Comparison of ENCODE assay signal across 15 cellular contexts in the genomic region with DNA sequence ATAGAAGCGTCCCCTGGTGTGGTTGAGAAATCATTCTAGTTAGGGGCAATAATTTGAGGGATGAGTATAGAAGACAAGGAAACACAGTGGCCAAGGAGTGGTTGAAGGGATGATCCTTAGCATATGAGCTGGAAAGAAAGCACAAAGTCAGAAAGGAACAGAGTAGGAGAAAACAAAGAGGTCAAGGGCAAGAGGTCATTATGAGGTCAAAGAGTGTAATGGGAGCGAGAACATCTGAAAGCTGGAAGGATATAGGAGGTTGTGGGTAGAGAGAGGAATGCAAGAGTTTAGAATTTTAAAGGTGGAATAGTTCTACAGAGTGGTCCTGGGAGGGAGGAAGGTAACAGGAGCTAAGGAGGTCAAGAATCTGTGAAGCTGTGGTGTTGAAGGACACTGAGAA.
"Had no signal": no experiment of that assay in that cellular context is flagged by ENCODE, and none has a peak within 500 bp of the region (broad histone marks: within the 10 kb centered on the region; RNA-seq: fewer than 3 reads in every experiment).

No MANE protein-coding gene starts in this region.

- H3K9me3 ChIP-seq: colonic mucosa, ovary, right atrium auricular region, testis had no signal

- H3K4me3 ChIP-seq: colonic mucosa, neural progenitor cell, ovary, right atrium auricular region, testis had no signal

- ATAC-seq: foreskin keratinocyte; left colon; natural killer cell; stimulated activated memory B cell treated with anti-CD40 and anti-IgM and Interleukin-4, amounts not matched to agents 10 μg/mL and 1 μg/mL and 100 μg/mL, for 72 hours had no signal

- DNase-seq: colonic mucosa; dermis blood vessel endothelial cell; foreskin keratinocyte; left colon; mammary epithelial cell; natural killer cell; nucleus accumbens; small intestine; stimulated activated CD4-positive, alpha-beta T cell treated with anti-CD3 and anti-CD28 coated beads, Interleukin-4, amount 100 ng/mL, for 24 hours; testis; trophoblast cell had no signal

- FAIRE-seq: small intestine had no signal

- H3K36me3 ChIP-seq: colonic mucosa, neural progenitor cell, ovary, right atrium auricular region had no signal

- H3K4me1 ChIP-seq: colonic mucosa, foreskin keratinocyte had no signal

- H3K4me2 ChIP-seq: neural progenitor cell had no signal

- H3K27me3 ChIP-seq: ovary, right atrium auricular region, testis had no signal

- H3K27ac ChIP-seq: colonic mucosa, foreskin keratinocyte, neural progenitor cell, right atrium auricular region, testis had no signal

- H2AFZ ChIP-seq: neural progenitor cell had no signal

- H3K9ac ChIP-seq: neural progenitor cell had no signal
